9 cellular contexts compared by ENCODE assay signal in genomic region chr5:181259974-181260719, GRCh38. TPM values are rescaled to one million over a fixed set of nuclear protein-coding genes. Genes with fewer than 3 reads are reported as not detected.
DNase-seq lines count a peak whose midpoint lies in the region; ATAC-seq, FAIRE-seq and TF ChIP-seq lines count a peak whose summit lies in the region.
"Had no signal": no experiment of that assay in that cellular context is flagged by ENCODE, and none has a peak within 500 bp of the region (broad histone marks: within the 10 kb centered on the region; RNA-seq: fewer than 3 reads in every experiment).

No MANE protein-coding gene starts in this region.

- H3K9me3 ChIP-seq in CD8-positive, alpha-beta T cell (ENCODE audit: low read length): no peaks in the 10 kb centered on the region
- H3K9me3 ChIP-seq in MM.1S (replicated peaks; ENCODE audit: insufficient read depth, low read length): no peaks in the 10 kb centered on the region
- H3K9me3 ChIP-seq in H1 (ENCODE audit: insufficient read depth in 2 of 2, low read depth in 1 of 2, low read length in 1 of 2): no peaks in the 10 kb centered on the region
- no peaks in the 10 kb centered on the region for H3K9me3 ChIP-seq in neuronal stem cell (replicated peaks in 1 of 2; ENCODE audit: control insufficient read depth in 2 of 2, insufficient read depth in 1 of 2, low read depth in 1 of 2, low read length in 2 of 2)

- H2BK120ac ChIP-seq in H1 (replicated peaks; ENCODE audit: low read depth, low read length) (no peak overlapping the region), neuronal stem cell (ENCODE audit: low read depth, low read length) (no peak overlapping the region)

- no peak overlapping the region for H4K5ac ChIP-seq in H1 (ENCODE audit: insufficient read length, low read depth, low read length)

- H4K91ac ChIP-seq in H1 (replicated peaks; ENCODE audit: insufficient read length, low read length) (no peak overlapping the region), neuronal stem cell (ENCODE audit: low read depth, low read length, poor library complexity) (no peak overlapping the region)

- H3K27me3 ChIP-seq in CD8-positive, alpha-beta T cell (ENCODE audit: insufficient read depth, low read length): no peaks in the 10 kb centered on the region
- H3K27me3 ChIP-seq in MM.1S (replicated peaks; ENCODE audit: insufficient read depth, low read length) (no peaks in the 10 kb centered on the region), H1 (replicated peaks in 1 of 4; ENCODE audit: control insufficient read depth in 3 of 4, extremely low read depth in 1 of 4, insufficient read depth in 3 of 4, low read length in 3 of 4) (peaks cover 0 to 1% (median 0%) of the 10 kb centered on the region in 4 experiments; a peak in 1 of 7 replicates), neuronal stem cell (ENCODE audit: control insufficient read depth in 3 of 3, insufficient read depth in 3 of 3, low read depth in 1 of 3, low read length in 3 of 3) (no peaks in the 10 kb centered on the region)

- H2AFZ ChIP-seq in MM.1S (ENCODE audit: low read length): peak overlapping the region; percentile 96
- H2AFZ ChIP-seq in H1 (ENCODE audit: low read length): 0 out of 2 replicates have a peak overlapping the region, but pooled peaks have one; percentile 75
- peak overlapping the region; percentile 95 for H2AFZ ChIP-seq in neuronal stem cell (ENCODE audit: low read length)

- intact Hi-C loops in CD8-positive, alpha-beta T cell (cut with DNase I, micrococcal nuclease): loop anchor here (5.0 to 10.0 kb wide), 2 partner anchors 398 to 1185 kb away; partner anchors contain the start of genes RNF130 (in 1 of the 2) and ZFP62 (in 1 of the 2)

- no peaks in the 10 kb centered on the region for H3K9me2 ChIP-seq in MM.1S (replicated peaks; ENCODE audit: insufficient read depth, low read length)

- H2BK5ac ChIP-seq in H1 (ENCODE audit: low read depth, low read length) (no peak overlapping the region), neuronal stem cell (ENCODE audit: low read length) (no peak overlapping the region)

- no peak for FAIRE-seq in H1 (lab: Jason Lieb, UNC)
- FAIRE-seq: colon had no signal

- peak overlapping the region; percentile 99 for H3K4me3 Mint-ChIP-seq in CD8-positive, alpha-beta T cell

- TF ChIP-seq EP300 in H1 (IDR thresholded peaks at IDR 0.05; ENCODE audit: borderline replicate concordance in 1 of 2, low read depth in 2 of 2, low read length in 2 of 2): no peak

- H3K36me3 Mint-ChIP-seq in CD8-positive, alpha-beta T cell: peaks cover 39% of the 10 kb centered on the region

- H3K14ac ChIP-seq in H1 (ENCODE audit: insufficient read length) (no peak overlapping the region), neuronal stem cell (ENCODE audit: low read length) (no peak overlapping the region)

- TF ChIP-seq POLR2A in H1 (IDR thresholded peaks at IDR 0.05; ENCODE audit: control extremely low read depth in 1 of 2, low read depth in 2 of 2, low read length in 2 of 2): no peak

- DNase-seq in CD8-positive, alpha-beta T cell: no peak
- no peak for DNase-seq in MM.1S
- peak in 1 of 2 experiments; percentile 45 for DNase-seq in H1 (ENCODE audit: low read depth in 1 of 2, low spot score in 2 of 2)
- no peak for DNase-seq in neuronal stem cell (ENCODE audit: low spot score)
- DNase-seq in NK-92 treated with Interleukin-12 subunit alpha and Interleukin-12 subunit beta, amount 100 ng/mL, for 24 hours (lab: John Stamatoyannopoulos, UW): no peak
- DNase-seq in activated gamma-delta T cell treated with Interleukin-2 at 50 U/mL for 16 hours: no peak
- DNase-seq in glomerular visceral epithelial cell (ENCODE audit: extremely low spot score): no peak

- H4K8ac ChIP-seq in H1 (ENCODE audit: extremely low read depth, insufficient read depth, low read length) (no peak overlapping the region), neuronal stem cell (ENCODE audit: low read depth, low read length) (peak overlapping the region; percentile 8)

- peak overlapping the region; percentile 97 for H3K27ac ChIP-seq in CD8-positive, alpha-beta T cell (ENCODE audit: low read depth, low read length)
- H3K27ac ChIP-seq in MM.1S (ENCODE audit: low read length) (peak overlapping the region; percentile 93; the same call in 1 of the 2 replicates), H1 (ENCODE audit: low read depth, low read length) (no peak overlapping the region), neuronal stem cell (replicated peaks; ENCODE audit: low read length) (no peak overlapping the region)

- H3K4me3 ChIP-seq in CD8-positive, alpha-beta T cell (ENCODE audit: low read depth, low read length): peak overlapping the region; percentile 92
- H3K4me3 ChIP-seq in MM.1S (ENCODE audit: low read length) (peak overlapping the region; percentile 88), H1 (ENCODE audit: extremely low read depth in 1 of 4, insufficient read depth in 2 of 4, low read depth in 3 of 4, low read length in 4 of 4) (peak overlapping the region; percentile 76 to 92 (median 86)), neuronal stem cell (ENCODE audit: low read length in 2 of 2) (peak overlapping the region; percentile 82)

- H2BK12ac ChIP-seq in H1 (ENCODE audit: low read depth, low read length) (no peak overlapping the region; the same call in 1 of the 2 replicates), neuronal stem cell (ENCODE audit: low read length) (no peak overlapping the region)

- H3K4ac ChIP-seq in H1 (replicated peaks; ENCODE audit: insufficient read length, low read depth, low read length): no peak overlapping the region
- H3K4ac ChIP-seq in neuronal stem cell (ENCODE audit: low read length): no peak overlapping the region

- H3K79me2 ChIP-seq in MM.1S (ENCODE audit: low read length) (peaks cover 65% of the 10 kb centered on the region), H1 (ENCODE audit: control insufficient read depth in 1 of 2, insufficient read depth in 2 of 2, low read length in 2 of 2) (peaks cover 3 to 47% of the 10 kb centered on the region in 2 experiments; a peak in 2 of 4 replicates)

- no peak for TF ChIP-seq CTCF in CD8-positive, alpha-beta T cell (IDR thresholded peaks at IDR 0.05)
- TF ChIP-seq CTCF in MM.1S (IDR thresholded peaks at IDR 0.05; ENCODE audit: low read length) (no peak), H1 (IDR thresholded peaks at IDR 0.05; ENCODE audit: control extremely low read depth in 1 of 3, insufficient read depth in 1 of 3, low read depth in 1 of 3, low read length in 3 of 3) (no peak)

- WGBS in H1 (ENCODE audit: extremely low coverage in 1 of 2, insufficient coverage in 1 of 2, insufficient read length in 1 of 2, insufficient replicate concordance in 2 of 2, low coverage in 1 of 2, low lambda C conversion rate in 2 of 2, missing lambda C conversion rate in 1 of 2), 2 experiments: 12% methylated on average over 21 of the region's 26 CpGs; no CpG with 5 or more reads in 1 of the 2 experiments
- WGBS in neuronal stem cell (ENCODE audit: extremely low coverage in 2 of 2, insufficient read length in 2 of 2, insufficient replicate concordance in 1 of 2), 2 donors: no CpG with 5 or more reads among the region's 26 CpGs

- H3K4me1 ChIP-seq in CD8-positive, alpha-beta T cell (ENCODE audit: insufficient read depth, low read length): peaks cover 56% of the 10 kb centered on the region
- H3K4me1 ChIP-seq in MM.1S (ENCODE audit: low read length): peaks cover 22% of the 10 kb centered on the region
- peaks cover 4 to 10% (median 6%) of the 10 kb centered on the region in 4 experiments; a peak in 6 of 7 replicates for H3K4me1 ChIP-seq in H1 (replicated peaks in 1 of 4; ENCODE audit: control insufficient read depth in 3 of 4, insufficient read depth in 4 of 4, low read length in 3 of 4)
- peaks cover 18 to 21% of the 10 kb centered on the region in 2 donors for H3K4me1 ChIP-seq in neuronal stem cell (ENCODE audit: control insufficient read depth in 2 of 2, insufficient read depth in 1 of 2, low read depth in 1 of 2, low read length in 2 of 2)

- H3K9me3 Mint-ChIP-seq in CD8-positive, alpha-beta T cell: no peaks in the 10 kb centered on the region

- CTCF ChIA-PET in CD8-positive, alpha-beta T cell (lab: Charles Lee): interaction anchor here (0.6 to 1.6 kb wide), 7 partner anchors 8 to 75 kb away, joined by 3 to 6 read pairs (median 4); no protein-coding TSS in a partner anchor
- CTCF ChIA-PET in H1 (lab: Charles Lee; ENCODE audit: partially characterized antibody): interaction anchor here (0.7 to 2.6 kb wide), 9 partner anchors 9 to 87 kb away, joined by 3 to 14 read pairs (median 3); partner anchors contain the start of gene RACK1

- TF ChIP-seq RAD21 in H1 (IDR thresholded peaks at IDR 0.05 in 1 of 2, conservative IDR thresholded peaks at IDR 0.05 in 1 of 2; ENCODE audit: low read depth in 2 of 2, low read length in 2 of 2): no peak

- no peaks in the 10 kb centered on the region for H3K27me3 Mint-ChIP-seq in CD8-positive, alpha-beta T cell (ENCODE audit: low read depth)

- H3F3A ChIP-seq in MM.1S (ENCODE audit: insufficient read depth, low read length): peaks cover 11% of the 10 kb centered on the region

- POLR2A ChIA-PET in CD8-positive, alpha-beta T cell (lab: Charles Lee): interaction anchor here (0.6 to 4.4 kb wide), 11 partner anchors 9 to 1637 kb away, joined by 3 to 94 read pairs (median 24); partner anchors contain the start of genes HNRNPH1, RACK1, TRIM41 and TRIM7
- POLR2A ChIA-PET in H1 (lab: Charles Lee; ENCODE audit: partially characterized antibody): interaction anchor here (1.0 to 34.2 kb wide), 7 partner anchors 11 to 76 kb away, joined by 3 to 1334 read pairs (median 5); partner anchors contain the start of genes RACK1 and TRIM41

- no peak overlapping the region for H3K56ac ChIP-seq in H1 (replicated peaks; ENCODE audit: insufficient read length, low read depth, low read length)

- H3K23me2 ChIP-seq in H1 (ENCODE audit: low read depth, low read length): peaks cover 12% of the 10 kb centered on the region

- H4K20me1 ChIP-seq in MM.1S (ENCODE audit: insufficient read depth, low read length): no peaks in the 10 kb centered on the region
- H4K20me1 ChIP-seq in H1 (replicated peaks in 1 of 2; ENCODE audit: control insufficient read depth in 1 of 2, insufficient read depth in 2 of 2, low read length in 2 of 2): peaks cover 8 to 20% of the 10 kb centered on the region in 2 experiments

- H2AK5ac ChIP-seq in H1 (ENCODE audit: low read depth, low read length) (no peak overlapping the region), neuronal stem cell (ENCODE audit: low read depth, low read length) (no peak overlapping the region)

- peaks cover 15% of the 10 kb centered on the region for H3K79me1 ChIP-seq in H1 (ENCODE audit: low read depth, low read length)
- H3K79me1 ChIP-seq in neuronal stem cell (ENCODE audit: low read depth, low read length): peaks cover 6% of the 10 kb centered on the region

- H3K4me1 Mint-ChIP-seq in CD8-positive, alpha-beta T cell (ENCODE audit: low read depth): peaks cover 58% of the 10 kb centered on the region

- no peak for ATAC-seq in CD8-positive, alpha-beta T cell
- ATAC-seq in GM21786 (IDR thresholded peaks at IDR 0.05; ENCODE audit: unreplicated experiment): no peak

- H3K36me3 ChIP-seq in CD8-positive, alpha-beta T cell (ENCODE audit: insufficient read depth, low read length): peaks cover 4% of the 10 kb centered on the region
- no peaks in the 10 kb centered on the region; the same call in 1 of the 2 replicates for H3K36me3 ChIP-seq in MM.1S (replicated peaks; ENCODE audit: insufficient read depth, low read length)
- peaks cover 2 to 21% (median 9%) of the 10 kb centered on the region in 4 experiments; a peak in 7 of 8 replicates for H3K36me3 ChIP-seq in H1 (ENCODE audit: control insufficient read depth in 2 of 4, insufficient read depth in 4 of 4, low read length in 3 of 4)
- H3K36me3 ChIP-seq in neuronal stem cell (replicated peaks in 1 of 2; ENCODE audit: control insufficient read depth in 2 of 2, insufficient read depth in 2 of 2, low read length in 2 of 2): peaks cover 13 to 50% of the 10 kb centered on the region in 2 donors

- H2BK20ac ChIP-seq in H1 (ENCODE audit: low read length): no peak overlapping the region

- H3K4me2 ChIP-seq in MM.1S (ENCODE audit: low read depth, low read length) (peak overlapping the region; percentile 94), H1 (ENCODE audit: insufficient read depth in 1 of 2, low read depth in 2 of 2, low read length in 2 of 2) (peak overlapping the region; percentile 86 to 98), neuronal stem cell (ENCODE audit: insufficient read depth, low read length, poor library complexity, severe bottlenecking) (peak overlapping the region; percentile 78)

- H3K27ac Mint-ChIP-seq in CD8-positive, alpha-beta T cell: peak overlapping the region; percentile 99

- peak overlapping the region; percentile 100 for H3K9ac ChIP-seq in MM.1S (ENCODE audit: low read length)
- H3K9ac ChIP-seq in H1 (replicated peaks in 1 of 4; ENCODE audit: extremely low read depth in 1 of 4, low read depth in 3 of 4, low read length in 3 of 4): peak overlapping the region; percentile 53 to 65 (median 62)
- H3K9ac ChIP-seq in neuronal stem cell (ENCODE audit: low read depth, low read length, poor library complexity): peak overlapping the region; percentile 96

- H3K18ac ChIP-seq in H1 (ENCODE audit: extremely low read depth, low read length): no peak overlapping the region
- no peak overlapping the region for H3K18ac ChIP-seq in neuronal stem cell (ENCODE audit: low read length)

- no peak overlapping the region for H3K23ac ChIP-seq in H1 (ENCODE audit: insufficient read length)
- peak overlapping the region; percentile 81 for H3K23ac ChIP-seq in neuronal stem cell (ENCODE audit: low read depth, low read length, poor library complexity)

- no peak overlapping the region for H2BK15ac ChIP-seq in H1 (ENCODE audit: low read length)
- no peak overlapping the region for H2BK15ac ChIP-seq in neuronal stem cell (ENCODE audit: low read length)

RNA-seq across cellular contexts. Expression of gene TRIM52, which starts 0.8 kb away (rescaled TPM):
- 10 to 100 TPM; 23.7 to 28.8 TPM for total RNA-seq in CD8-positive, alpha-beta T cell
- 5.7 and 6.2 TPM in 2 replicates for total RNA-seq in H1 (2021; fragmentation: NEBNext Ultra II Directional; extraction: Animal tissue kit (Norgen Biotek cat#: 25700))
- polyA plus RNA-seq in H1 (2011; rRNA removed): 2.3 and 4.2 TPM in 2 replicates
- 6.2 TPM for polyA plus RNA-seq in H1 (2011; cell fraction: cytosol; rRNA removed)
- 6.8 TPM for polyA plus RNA-seq in H1 (2011; cell fraction: nucleus; rRNA removed)
- 8.8 to 10.6 TPM (median 9.8 TPM) in 4 replicates for polyA plus RNA-seq in H1 (2012, experiment 1 of 2)
- 0.70 TPM for polyA plus RNA-seq in H1 (2012, experiment 2 of 2)
- 5.1 TPM for polyA plus RNA-seq in H1 (2013, experiment 1 of 2)
- 4.3 TPM for polyA plus RNA-seq in H1 (2013, experiment 2 of 2)
- 5.5 and 6.2 TPM in 2 replicates for polyA minus RNA-seq in H1 (2011; rRNA and poly(A)+ RNA removed)
- 2.3 TPM for polyA minus RNA-seq in H1 (2011; cell fraction: cytosol; rRNA and poly(A)+ RNA removed)
- polyA minus RNA-seq in H1 (2011; cell fraction: nucleus; rRNA and poly(A)+ RNA removed): 4.6 TPM
- polyA plus RNA-seq in neuronal stem cell (2013, experiment 1 of 2): 4.1 TPM
- polyA plus RNA-seq in neuronal stem cell (2013, experiment 2 of 2): 4.4 TPM

RNA-seq across cellular contexts. Expression of gene RACK1, which starts 16.4 kb away (rescaled TPM):
- 1,000 to 10,000 TPM; 2,370 to 2,438 TPM for total RNA-seq in CD8-positive, alpha-beta T cell
- 2,564 and 2,589 TPM in 2 replicates for total RNA-seq in H1 (2021; fragmentation: NEBNext Ultra II Directional; extraction: Animal tissue kit (Norgen Biotek cat#: 25700))
- 7,578 and 7,971 TPM in 2 replicates for polyA plus RNA-seq in H1 (2011; rRNA removed)
- 6,759 TPM for polyA plus RNA-seq in H1 (2011; cell fraction: cytosol; rRNA removed)
- 7,543 TPM for polyA plus RNA-seq in H1 (2011; cell fraction: nucleus; rRNA removed)
- 3,817 to 4,876 TPM (median 4,535 TPM) in 4 replicates for polyA plus RNA-seq in H1 (2012, experiment 1 of 2)
- 4,888 TPM for polyA plus RNA-seq in H1 (2012, experiment 2 of 2)
- polyA plus RNA-seq in H1 (2013, experiment 1 of 2): 2,646 TPM
- 2,607 TPM for polyA plus RNA-seq in H1 (2013, experiment 2 of 2)
- 7,141 and 7,318 TPM in 2 replicates for polyA minus RNA-seq in H1 (2011; rRNA and poly(A)+ RNA removed)
- 3,305 TPM for polyA minus RNA-seq in H1 (2011; cell fraction: cytosol; rRNA and poly(A)+ RNA removed)
- polyA minus RNA-seq in H1 (2011; cell fraction: nucleus; rRNA and poly(A)+ RNA removed): 3,286 TPM
- 3,697 TPM for polyA plus RNA-seq in neuronal stem cell (2013, experiment 1 of 2)
- polyA plus RNA-seq in neuronal stem cell (2013, experiment 2 of 2): 3,656 TPM

RNA-seq across cellular contexts. Expression of gene TRIM41, which starts 37.1 kb away (rescaled TPM):
- total RNA-seq in CD8-positive, alpha-beta T cell: 10 to 100 TPM; 20.9 to 22.2 TPM
- 21.2 and 21.6 TPM in 2 replicates for total RNA-seq in H1 (2021; fragmentation: NEBNext Ultra II Directional; extraction: Animal tissue kit (Norgen Biotek cat#: 25700))
- polyA plus RNA-seq in H1 (2011; rRNA removed): 12.9 and 18.0 TPM in 2 replicates
- 19.8 TPM for polyA plus RNA-seq in H1 (2011; cell fraction: cytosol; rRNA removed)
- 79.7 TPM for polyA plus RNA-seq in H1 (2011; cell fraction: nucleus; rRNA removed)
- polyA plus RNA-seq in H1 (2012, experiment 1 of 2): 19.4 to 26.5 TPM (median 23.3 TPM) in 4 replicates
- polyA plus RNA-seq in H1 (2012, experiment 2 of 2): 10.8 TPM
- 15.0 TPM for polyA plus RNA-seq in H1 (2013, experiment 1 of 2)
- 13.5 TPM for polyA plus RNA-seq in H1 (2013, experiment 2 of 2)
- 4.7 and 7.7 TPM in 2 replicates for polyA minus RNA-seq in H1 (2011; rRNA and poly(A)+ RNA removed)
- 6.7 TPM for polyA minus RNA-seq in H1 (2011; cell fraction: cytosol; rRNA and poly(A)+ RNA removed)
- 19.8 TPM for polyA minus RNA-seq in H1 (2011; cell fraction: nucleus; rRNA and poly(A)+ RNA removed)
- polyA plus RNA-seq in neuronal stem cell (2013, experiment 1 of 2): 21.0 TPM
- 21.3 TPM for polyA plus RNA-seq in neuronal stem cell (2013, experiment 2 of 2)

RNA-seq across cellular contexts. Expression of gene TRIM7, which starts 55.2 kb away (rescaled TPM):
- under 1 TPM; 0.72 to 0.95 TPM for total RNA-seq in CD8-positive, alpha-beta T cell
- total RNA-seq in H1 (2021; fragmentation: NEBNext Ultra II Directional; extraction: Animal tissue kit (Norgen Biotek cat#: 25700)): 0.44 and 0.47 TPM in 2 replicates
- 0.36 and 0.57 TPM in 2 replicates for polyA plus RNA-seq in H1 (2011; rRNA removed)
- 0.62 TPM for polyA plus RNA-seq in H1 (2011; cell fraction: cytosol; rRNA removed)
- polyA plus RNA-seq in H1 (2011; cell fraction: nucleus; rRNA removed): 0.54 TPM
- polyA plus RNA-seq in H1 (2012, experiment 1 of 2): 0.35 to 1.0 TPM (median 0.45 TPM) in 4 replicates
- 0.55 TPM for polyA plus RNA-seq in H1 (2012, experiment 2 of 2)
- polyA plus RNA-seq in H1 (2013, experiment 1 of 2): 0.53 TPM
- 0.28 TPM for polyA plus RNA-seq in H1 (2013, experiment 2 of 2)
- polyA minus RNA-seq in H1 (2011; rRNA and poly(A)+ RNA removed): 0.05 TPM in 1 of 2 replicates, not detected in the other
- polyA minus RNA-seq in H1 (2011; cell fraction: cytosol; rRNA and poly(A)+ RNA removed): not detected
- polyA minus RNA-seq in H1 (2011; cell fraction: nucleus; rRNA and poly(A)+ RNA removed): 0.60 TPM
- 0.28 TPM for polyA plus RNA-seq in neuronal stem cell (2013, experiment 1 of 2)
- 0.28 TPM for polyA plus RNA-seq in neuronal stem cell (2013, experiment 2 of 2)

Comparison
In these comparisons a context has a peak if more than half of its experiments do, and no peak if none do; other contexts are left out.
1. H3K27ac ChIP-seq: peak in CD8-positive, alpha-beta T cell (single experiment) and MM.1S (single experiment); none in H1 (single experiment) and neuronal stem cell (single experiment).
2. Peak in every context shown above with its lines, with median percentiles within 50 percentile points of each other: H3K4me3 ChIP-seq, H2AFZ ChIP-seq, H3K4me2 ChIP-seq and H3K9ac ChIP-seq.